ENCODE assay signal across 1 cellular context in the genomic region with DNA sequence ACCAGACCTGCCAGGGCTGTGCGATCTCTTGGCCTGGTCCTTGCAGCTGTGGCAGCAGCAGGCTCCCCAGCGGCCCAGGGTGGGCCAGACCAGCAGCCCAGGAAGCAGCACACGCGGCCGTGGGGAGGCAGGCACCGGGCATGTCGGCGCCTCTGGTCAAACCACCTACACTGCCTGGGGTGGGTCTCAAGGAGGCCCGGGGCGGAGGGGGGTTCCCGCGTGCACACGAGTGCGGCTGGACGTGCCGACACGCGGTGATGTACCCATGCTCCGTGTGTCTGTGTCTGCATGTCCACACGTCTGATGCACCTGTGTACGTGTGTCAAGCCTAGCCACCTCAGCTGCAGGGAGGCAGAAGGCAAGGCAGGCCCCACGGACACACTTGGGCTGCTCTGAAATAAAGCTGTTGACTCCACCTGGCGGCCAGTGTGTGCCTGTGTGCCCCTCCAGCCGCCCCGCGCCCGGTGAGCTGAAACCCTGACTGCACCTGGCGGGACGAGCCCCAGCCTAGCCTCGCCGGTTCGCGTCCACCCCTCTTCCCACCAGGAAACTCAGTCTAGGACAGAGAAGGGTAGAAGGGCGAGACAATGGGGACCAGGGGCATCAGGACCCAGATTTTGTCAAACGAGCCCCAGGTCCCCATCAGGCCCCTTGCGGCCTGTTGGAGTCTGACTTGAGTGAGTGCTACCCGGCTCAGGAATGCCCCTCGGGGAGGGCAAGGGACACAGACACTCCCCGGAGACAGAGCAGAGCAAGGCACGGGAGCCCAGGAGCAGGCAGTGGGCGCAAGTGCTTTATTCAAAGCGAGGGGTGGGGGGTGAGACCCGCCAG.
TF ChIP-seq lines count a peak whose summit lies in the region.

No MANE protein-coding gene starts in this region.

TF ChIP-seq in IMR-90, 13 proteins besides CTCF, POLR2A, EP300 and RAD21:
- TF ChIP-seq MXI1 (IDR thresholded peaks at IDR 0.05; ENCODE audit: borderline replicate concordance, low read depth, low read length) (no peak), CHD1 (IDR thresholded peaks at IDR 0.05; ENCODE audit: low read depth, low read length) (no peak), SMC3 (IDR thresholded peaks at IDR 0.05; ENCODE audit: low read depth, low read length) (peak; percentile 50)
- TF ChIP-seq, protein P1, sequence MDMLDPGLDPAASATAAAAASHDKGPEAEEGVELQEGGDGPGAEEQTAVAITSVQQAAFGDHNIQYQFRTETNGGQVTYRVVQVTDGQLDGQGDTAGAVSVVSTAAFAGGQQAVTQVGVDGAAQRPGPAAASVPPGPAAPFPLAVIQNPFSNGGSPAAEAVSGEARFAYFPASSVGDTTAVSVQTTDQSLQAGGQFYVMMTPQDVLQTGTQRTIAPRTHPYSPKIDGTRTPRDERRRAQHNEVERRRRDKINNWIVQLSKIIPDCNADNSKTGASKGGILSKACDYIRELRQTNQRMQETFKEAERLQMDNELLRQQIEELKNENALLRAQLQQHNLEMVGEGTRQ (IDR thresholded peaks at IDR 0.05; ENCODE audit: low read depth, low read length) = no peak
